In genomic region chr11:2199466-2200341, GRCh38 we compare ENCODE assay signal across 29 cellular contexts. TPM values are rescaled to one million over a fixed set of nuclear protein-coding genes. Genes with fewer than 3 reads are reported as not detected.
"Had no signal": no experiment of that assay in that cellular context is flagged by ENCODE, and none has a peak within 500 bp of the region (broad histone marks: within the 10 kb centered on the region; RNA-seq: fewer than 3 reads in every experiment).

No MANE protein-coding gene starts in this region.

- H3K27me3 ChIP-seq: pancreas, right lobe of liver had no signal

- H3K4me3 ChIP-seq: esophagus squamous epithelium, gastroesophageal sphincter, pancreas, prostate gland, right lobe of liver, spleen, thoracic aorta, transverse colon had no signal

- DNase-seq: esophagus squamous epithelium; foreskin fibroblast; left cardiac atrium; mammary epithelial cell; naive thymus-derived CD4-positive, alpha-beta T cell; nephron progenitor cell; stimulated activated CD4-positive, alpha-beta T cell treated with anti-CD3 and anti-CD28 coated beads, Interleukin-15, amount 100 ng/mL, for 24 hours; stimulated activated CD4-positive, alpha-beta T cell treated with anti-CD3 and anti-CD28 coated beads, Interleukin-1b, Interleukin-23, amount 100 ng/mL, for 48 hours; stimulated activated CD4-positive, alpha-beta T cell treated with anti-CD3 and anti-CD28 coated beads, Interleukin-4, amount 100 ng/mL, for 24 hours; stimulated activated naive B cell treated with anti-CD40 and anti-IgM and Interleukin-4, amounts not matched to agents 10 μg/mL and 1 μg/mL and 100 μg/mL, for 72 hours; stimulated activated naive CD8-positive, alpha-beta T cell treated with anti-CD3 and anti-CD28 coated beads, Interleukin-15, amount 100 ng/mL, for 72 hours; substantia nigra; transverse colon had no signal

- ATAC-seq: gastroesophageal sphincter; left cardiac atrium; naive thymus-derived CD4-positive, alpha-beta T cell; pancreas; right lobe of liver; stimulated activated naive B cell treated with anti-CD40 and anti-IgM and Interleukin-4, amounts not matched to agents 10 μg/mL and 1 μg/mL and 100 μg/mL, for 72 hours; stimulated activated naive CD8-positive, alpha-beta T cell treated with anti-CD3 and anti-CD28 coated beads, Interleukin-15, amount 100 ng/mL, for 72 hours had no signal

- H3K4me1 ChIP-seq: gastroesophageal sphincter, right lobe of liver had no signal

- FAIRE-seq: colon, keratinocyte, pancreas had no signal

- H3K36me3 ChIP-seq: esophagus squamous epithelium, gastroesophageal sphincter, pancreas, prostate gland, right lobe of liver, spleen, thoracic aorta, transverse colon had no signal

- H3K9me3 ChIP-seq: esophagus squamous epithelium, gastroesophageal sphincter, pancreas, prostate gland, right lobe of liver, thoracic aorta, transverse colon had no signal

- H3K27ac ChIP-seq: esophagus squamous epithelium, gastroesophageal sphincter, pancreas, prostate gland, right lobe of liver, spleen, thoracic aorta, transverse colon had no signal

RNA-seq across cellular contexts. Expression of gene TH, which starts 28.1 kb away (rescaled TPM):
- total RNA-seq: left cardiac atrium; liver; mesenteric fat pad; mononuclear cell; naive thymus-derived CD4-positive, alpha-beta T cell; skeletal muscle tissue; thoracic aorta; transverse colon had no signal
- polyA plus RNA-seq: immature natural killer cell; naive thymus-derived CD4-positive, alpha-beta T cell had no signal

RNA-seq across cellular contexts. Expression of gene INS, which starts 38.7 kb away (rescaled TPM):
- total RNA-seq: epithelial cell of proximal tubule; esophagus squamous epithelium; gastroesophageal sphincter; left cardiac atrium; mammary epithelial cell; mononuclear cell; naive thymus-derived CD4-positive, alpha-beta T cell; prostate gland; renal cortical epithelial cell; right lobe of liver; skeletal muscle tissue; thoracic aorta; transverse colon; urinary bladder had no signal
- polyA plus RNA-seq: immature natural killer cell; keratinocyte; mammary epithelial cell; naive thymus-derived CD4-positive, alpha-beta T cell had no signal
